11 cellular contexts compared by ENCODE assay signal in the genomic region with DNA sequence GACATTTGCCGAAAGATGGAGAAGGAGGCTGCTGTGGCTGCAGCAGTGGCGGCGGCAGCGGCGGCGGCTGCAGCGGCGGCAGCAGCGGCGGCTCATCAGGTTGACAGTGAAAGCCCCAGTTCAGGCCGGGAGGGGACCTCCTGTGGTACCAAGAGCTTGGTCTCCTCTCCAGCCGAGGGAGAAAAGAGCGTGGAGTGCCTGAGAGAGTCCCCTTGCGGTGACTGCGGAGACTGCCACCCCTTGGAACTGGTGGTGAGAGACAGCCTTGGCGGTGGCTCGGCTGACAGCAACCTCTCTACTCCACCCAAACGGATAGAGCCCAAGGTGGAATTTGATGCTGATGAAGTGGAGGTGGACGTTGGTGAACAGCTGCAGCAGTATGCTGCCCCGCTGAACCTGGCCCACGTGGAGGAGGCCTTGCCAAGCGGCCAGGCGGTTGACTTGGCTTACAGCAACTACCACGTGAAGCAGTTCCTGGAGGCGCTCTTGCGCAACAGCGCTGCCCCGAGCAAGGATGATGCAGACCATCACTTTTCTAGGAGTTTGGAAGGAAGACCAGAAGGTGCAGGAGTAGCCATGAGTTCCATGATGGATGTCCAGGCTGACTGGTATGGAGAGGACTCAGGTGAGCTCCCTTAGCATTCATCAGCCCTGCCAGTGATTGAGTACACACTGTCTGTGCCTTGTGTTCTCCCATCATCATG. TPM values are rescaled to one million over a fixed set of nuclear protein-coding genes. Genes with fewer than 3 reads are reported as not detected.
DNase-seq lines count a peak whose midpoint lies in the region; ATAC-seq and TF ChIP-seq lines count a peak whose summit lies in the region.
"Had no signal": no experiment of that assay in that cellular context is flagged by ENCODE, and none has a peak within 500 bp of the region (broad histone marks: within the 10 kb centered on the region; RNA-seq: fewer than 3 reads in every experiment).

No MANE protein-coding gene starts in this region.

- peaks cover 0 to 48% (median 25%) of the 10 kb centered on the region in 9 donors for H3K27me3 ChIP-seq in heart left ventricle

- peak in 11 of 12 donors; percentile 12 to 38 (median 25) for TF ChIP-seq CTCF in heart left ventricle (IDR thresholded peaks at IDR 0.05)
- TF ChIP-seq CTCF in activated B cell treated with CpG ODN at 0.5 μM for 24 hours (IDR thresholded peaks at IDR 0.05): no peak
- TF ChIP-seq CTCF in type B pancreatic cell (conservative IDR thresholded peaks at IDR 0.05): peak; percentile 48
- TF ChIP-seq CTCF in glutamatergic neuron (IDR thresholded peaks at IDR 0.05; ENCODE audit: partially characterized antibody, unreplicated experiment): no peak
- TF ChIP-seq CTCF in omental fat pad (IDR thresholded peaks at IDR 0.05): no peak

- 38 to 72% (median 63%) methylated on average over 21 to 28 of the region's 28 CpGs for WGBS in heart left ventricle, 4 donors

- H3K4me3 ChIP-seq in heart left ventricle: no peak overlapping the region
- H3K4me3 ChIP-seq: esophagus muscularis mucosa had no signal

- ATAC-seq in heart left ventricle (peak in 2 of 4 donors; percentile 44 to 50), activated B cell treated with CpG ODN at 0.5 μM for 24 hours (ENCODE audit: low read depth) (peak; percentile 45), omental fat pad (ENCODE audit: low FRiP score) (no peak), GM21529 (IDR thresholded peaks at IDR 0.05; ENCODE audit: unreplicated experiment) (no peak)

- H3K4me1 Mint-ChIP-seq in activated B cell treated with CpG ODN at 0.5 μM for 24 hours (no peaks in the 10 kb centered on the region), type B pancreatic cell (ENCODE audit: unreplicated experiment) (peaks cover 5% of the 10 kb centered on the region), glutamatergic neuron (ENCODE audit: low read depth, unreplicated experiment) (no peaks in the 10 kb centered on the region)
- H3K4me1 Mint-ChIP-seq: activated naive CD4-positive, alpha-beta T cell treated with anti-CD3 and anti-CD28 coated beads, Interleukin-2, amount 50 U/mL, for 24 hours had no signal

- H3K27ac ChIP-seq in heart left ventricle: no peak overlapping the region
- H3K27ac ChIP-seq: esophagus muscularis mucosa had no signal

- H3K4me3 Mint-ChIP-seq in activated B cell treated with CpG ODN at 0.5 μM for 24 hours (no peak overlapping the region), type B pancreatic cell (no peak overlapping the region), glutamatergic neuron (ENCODE audit: unreplicated experiment) (no peak overlapping the region)
- H3K4me3 Mint-ChIP-seq: activated naive CD4-positive, alpha-beta T cell treated with anti-CD3 and anti-CD28 coated beads, Interleukin-2, amount 50 U/mL, for 24 hours had no signal

- H3K4me1 ChIP-seq in heart left ventricle: no peaks in the 10 kb centered on the region
- H3K4me1 ChIP-seq: esophagus muscularis mucosa had no signal

- DNase-seq in heart left ventricle (no peak), cardiac septum (ENCODE audit: low spot score) (no peak), activated B cell treated with CpG ODN at 0.5 μM for 24 hours (no peak), iPS-NIHi7 (ENCODE audit: extremely low spot score) (peak; percentile 67), type B pancreatic cell (ENCODE audit: extremely low spot score, unreplicated experiment) (no peak), glutamatergic neuron (no peak), omental fat pad (ENCODE audit: low spot score) (no peak)

- no peaks in the 10 kb centered on the region for H3K9me3 ChIP-seq in heart left ventricle
- H3K9me3 ChIP-seq: esophagus muscularis mucosa had no signal

- CTCF ChIA-PET in activated B cell treated with CpG ODN at 0.5 μM for 24 hours (lab: Charles Lee): interaction anchor here (0.6 to 1.5 kb wide), 2 partner anchors 70 to 113 kb away, joined by 3 to 4 read pairs; no protein-coding TSS in a partner anchor

- intact Hi-C loops in heart left ventricle (cut with DNase I) (no loop called here), cardiac septum (cut with DNase I) (no loop called here), activated B cell treated with CpG ODN at 0.5 μM for 24 hours (cut with micrococcal nuclease) (no loop called here)

- H3K36me3 Mint-ChIP-seq in activated B cell treated with CpG ODN at 0.5 μM for 24 hours (ENCODE audit: low read depth): no peaks in the 10 kb centered on the region
- H3K36me3 Mint-ChIP-seq in type B pancreatic cell: no peaks in the 10 kb centered on the region
- no peaks in the 10 kb centered on the region for H3K36me3 Mint-ChIP-seq in glutamatergic neuron (ENCODE audit: unreplicated experiment)
- H3K36me3 Mint-ChIP-seq: activated naive CD4-positive, alpha-beta T cell treated with anti-CD3 and anti-CD28 coated beads, Interleukin-2, amount 50 U/mL, for 24 hours had no signal

- TF ChIP-seq POLR2A in heart left ventricle (IDR thresholded peaks at IDR 0.05): no peak

- POLR2A ChIA-PET in activated B cell treated with CpG ODN at 0.5 μM for 24 hours (lab: Charles Lee): interaction anchor here (0.7 kb wide), 1 partner anchor 21 kb away, joined by 3 read pairs; no protein-coding TSS in a partner anchor

- no peaks in the 10 kb centered on the region for H3K36me3 ChIP-seq in heart left ventricle
- H3K36me3 ChIP-seq: esophagus muscularis mucosa had no signal

- H3K27me3 Mint-ChIP-seq in activated B cell treated with CpG ODN at 0.5 μM for 24 hours (peaks cover 30% of the 10 kb centered on the region), type B pancreatic cell (no peaks in the 10 kb centered on the region), glutamatergic neuron (ENCODE audit: unreplicated experiment) (peaks cover under 1% of the 10 kb centered on the region)

- H3K9me3 Mint-ChIP-seq in activated B cell treated with CpG ODN at 0.5 μM for 24 hours (no peaks in the 10 kb centered on the region), type B pancreatic cell (no peaks in the 10 kb centered on the region), glutamatergic neuron (ENCODE audit: unreplicated experiment) (no peaks in the 10 kb centered on the region)
- H3K9me3 Mint-ChIP-seq: activated naive CD4-positive, alpha-beta T cell treated with anti-CD3 and anti-CD28 coated beads, Interleukin-2, amount 50 U/mL, for 24 hours had no signal

- H3K27ac Mint-ChIP-seq in activated B cell treated with CpG ODN at 0.5 μM for 24 hours (no peak overlapping the region), type B pancreatic cell (no peak overlapping the region), glutamatergic neuron (ENCODE audit: unreplicated experiment) (no peak overlapping the region)
- H3K27ac Mint-ChIP-seq: activated naive CD4-positive, alpha-beta T cell treated with anti-CD3 and anti-CD28 coated beads, Interleukin-2, amount 50 U/mL, for 24 hours had no signal

RNA-seq across cellular contexts. Expression of gene ZBTB8B, which starts 6.3 kb away (rescaled TPM):
- total RNA-seq in heart left ventricle (under 1 TPM in 1 of 9 donors, not detected in 8; 0.02 TPM), cardiac septum (not detected), activated B cell treated with CpG ODN at 0.5 μM for 24 hours (0.02 TPM in 1 of 2 replicates, not detected in the other), type B pancreatic cell (ENCODE audit: low replicate concordance) (0.74 and 1.9 TPM in 2 replicates), glutamatergic neuron (ENCODE audit: unreplicated experiment) (0.44 TPM), omental fat pad (under 1 TPM in 1 of 4 donors, not detected in 3; under 0.01 TPM)
- polyA plus RNA-seq in heart left ventricle: under 1 TPM in 1 of 2 donors, not detected in 1; 0.01 TPM
- total RNA-seq: T-helper 2 cell treated with Interferon-gamma antibody and Interleukin-4, amounts not matched to agents 100 ng/mL and 5 ng/mL, for 36 hours had no signal

Comparison
In these comparisons a context has a peak if more than half of its experiments do, and no peak if none do; other contexts are left out.
1. CTCF ChIP-seq: peak in heart left ventricle (11 of 12) and type B pancreatic cell (single experiment); none in activated B cell treated with CpG ODN at 0.5 μM for 24 hours (single experiment), glutamatergic neuron (single experiment) and omental fat pad (0 of 3).